ENCODE assay signal across 9 cellular contexts in the genomic region with DNA sequence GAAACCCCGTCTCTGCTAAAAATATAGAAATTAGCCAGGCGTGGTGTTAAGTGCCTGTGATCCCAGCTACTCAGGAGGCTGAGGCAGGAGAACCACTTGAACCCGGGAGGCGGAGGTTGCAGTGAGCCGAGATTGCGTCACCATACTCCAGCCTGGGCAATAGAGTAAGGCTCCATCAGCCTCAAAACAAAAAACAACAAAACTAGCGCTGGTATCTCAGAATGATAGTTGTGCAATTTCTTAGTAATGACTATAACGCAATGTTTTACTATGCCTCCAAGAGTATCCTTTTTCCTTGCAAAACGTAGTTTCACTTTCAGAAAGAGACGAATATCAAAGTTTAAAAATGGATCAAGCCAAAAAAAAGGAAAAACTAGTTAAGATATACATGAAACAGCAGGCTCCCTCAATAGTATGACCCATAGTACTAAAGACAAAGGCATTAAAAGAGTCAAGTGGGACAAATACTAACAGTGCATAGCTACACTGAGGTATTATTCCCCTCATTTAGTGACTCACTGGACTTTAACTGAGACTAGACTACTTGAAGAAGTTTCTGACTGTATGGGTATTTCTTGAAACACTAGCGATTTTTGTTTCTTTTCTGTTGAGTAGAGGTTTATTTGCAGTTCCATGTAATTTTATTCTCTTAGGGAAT. TPM values are rescaled to one million over a fixed set of nuclear protein-coding genes. Genes with fewer than 3 reads are reported as not detected.
DNase-seq lines count a peak whose midpoint lies in the region; ATAC-seq and TF ChIP-seq lines count a peak whose summit lies in the region.
"Had no signal": no experiment of that assay in that cellular context is flagged by ENCODE, and none has a peak within 500 bp of the region (broad histone marks: within the 10 kb centered on the region; RNA-seq: fewer than 3 reads in every experiment).

No MANE protein-coding gene starts in this region.

- peaks cover 0 to 5% (median 0%) of the 10 kb centered on the region in 11 donors for H3K9me3 ChIP-seq in heart right ventricle

- H3K4me3 Mint-ChIP-seq in activated CD4-positive, alpha-beta memory T cell treated with anti-CD3 and anti-CD28 coated beads for 36 hours, result peak overlapping the region; percentile 35

- intact Hi-C loops in activated CD4-positive, alpha-beta memory T cell treated with anti-CD3 and anti-CD28 coated beads for 36 hours (cut with micrococcal nuclease), result no loop called here
- intact Hi-C loops in heart right ventricle (cut with DNase I), result loop anchor here in 2 of 10 donors (10.0 kb wide), 2 partner anchors 68 to 88 kb away; no protein-coding TSS in a partner anchor

- POLR2A ChIA-PET in activated CD4-positive, alpha-beta memory T cell treated with anti-CD3 and anti-CD28 coated beads for 36 hours (lab: Charles Lee), result interaction anchor here (0.7 to 4.2 kb wide), 3 partner anchors 10 to 13 kb away, joined by 3 to 21 read pairs (median 3); a partner anchor contains a TSS

- ATAC-seq in heart right ventricle (peak; percentile 64 to 90 (median 81)), GM19023 (IDR thresholded peaks at IDR 0.05; ENCODE audit: unreplicated experiment) (no peak), GM18873 (IDR thresholded peaks at IDR 0.05; ENCODE audit: low FRiP score, unreplicated experiment) (no peak)
- peak; percentile 65 for ATAC-seq in stimulated activated naive CD8-positive, alpha-beta T cell treated with anti-CD3 and anti-CD28 coated beads, Interleukin-15, Interleukin-2, amounts not matched to agents 100 U/mL and 50 U/mL, for 24 hours

- DNase-seq in HL-60 (ENCODE audit: low read depth in 1 of 2, low spot score in 1 of 2), result peak; percentile 42 to 82
- DNase-seq in activated CD4-positive, alpha-beta memory T cell treated with anti-CD3 and anti-CD28 coated beads for 36 hours, result peak; percentile 30
- DNase-seq in heart right ventricle, result peak in 1 of 2 donors; percentile 33
- DNase-seq in stimulated activated naive CD8-positive, alpha-beta T cell treated with anti-CD3 and anti-CD28 coated beads, Interleukin-15, Interleukin-2, amounts not matched to agents 100 U/mL and 50 U/mL, for 24 hours, result no peak
- DNase-seq in putamen (ENCODE audit: low spot score), result no peak
- DNase-seq in GM20000 (ENCODE audit: low spot score), result no peak
- DNase-seq: activated gamma-delta T cell treated with Interleukin-2 at 50 U/mL for 16 hours had no signal

- H3K27ac ChIP-seq in HL-60 (replicated peaks) (peak overlapping the region; percentile 41), heart right ventricle (peak overlapping the region; percentile 65 to 90 (median 76))

- H3K4me3 ChIP-seq in HL-60 (replicated peaks; ENCODE audit: insufficient read depth, low read length), result peak overlapping the region; percentile 21
- peak overlapping the region in 9 of 10 donors; percentile 14 to 52 (median 44) for H3K4me3 ChIP-seq in heart right ventricle

- no peaks in the 10 kb centered on the region for H3K27me3 ChIP-seq in HL-60 (ENCODE audit: insufficient read depth, poor library complexity, severe bottlenecking)
- no peaks in the 10 kb centered on the region for H3K27me3 ChIP-seq in heart right ventricle

- peaks cover 5% of the 10 kb centered on the region for H3K9me3 Mint-ChIP-seq in activated CD4-positive, alpha-beta memory T cell treated with anti-CD3 and anti-CD28 coated beads for 36 hours

- H3K4me1 ChIP-seq in heart right ventricle, result peaks cover 0 to 41% (median 19%) of the 10 kb centered on the region in 9 donors

- no peaks in the 10 kb centered on the region for H3K27me3 Mint-ChIP-seq in activated CD4-positive, alpha-beta memory T cell treated with anti-CD3 and anti-CD28 coated beads for 36 hours

- 52 to 70% methylated on average over 11 of the region's 11 CpGs for WGBS in heart right ventricle, 2 donors

- peaks cover 52% of the 10 kb centered on the region for H3K4me1 Mint-ChIP-seq in activated CD4-positive, alpha-beta memory T cell treated with anti-CD3 and anti-CD28 coated beads for 36 hours (ENCODE audit: low read depth)

- no peak overlapping the region for H3K27ac Mint-ChIP-seq in activated CD4-positive, alpha-beta memory T cell treated with anti-CD3 and anti-CD28 coated beads for 36 hours

- H3K36me3 Mint-ChIP-seq in activated CD4-positive, alpha-beta memory T cell treated with anti-CD3 and anti-CD28 coated beads for 36 hours, result peaks cover 3% of the 10 kb centered on the region

- TF ChIP-seq CTCF in HL-60 (IDR thresholded peaks at IDR 0.05; ENCODE audit: insufficient read depth, low read length) (no peak), heart right ventricle (IDR thresholded peaks at IDR 0.05) (no peak), GM20000 (IDR thresholded peaks at IDR 0.05; ENCODE audit: extremely low read depth, missing control alignments) (no peak)

- no peaks in the 10 kb centered on the region for H3K36me3 ChIP-seq in heart right ventricle

- CTCF ChIA-PET in activated CD4-positive, alpha-beta memory T cell treated with anti-CD3 and anti-CD28 coated beads for 36 hours (lab: Charles Lee), result interaction anchor here (0.8 to 2.1 kb wide), 3 partner anchors 10 to 96 kb away, joined by 3 to 16 read pairs (median 6); a partner anchor contains a TSS

RNA-seq across cellular contexts. Expression of a gene that starts 10.5 kb away (rescaled TPM):
- total RNA-seq in activated CD4-positive, alpha-beta memory T cell treated with anti-CD3 and anti-CD28 coated beads for 36 hours, result 10 to 100 TPM; 87.6 to 92.6 TPM
- total RNA-seq in heart right ventricle, result 100 to 1,000 TPM; 434 to 636 (median 511) TPM
- polyA plus RNA-seq in heart right ventricle, result 100 to 1,000 TPM; 272 to 343 TPM

Comparison
In these comparisons a context has a peak if more than half of its experiments do, and no peak if none do; other contexts are left out.
1. DNase-seq: peak in HL-60 (2 of 2) and activated CD4-positive, alpha-beta memory T cell treated with anti-CD3 and anti-CD28 coated beads for 36 hours (single experiment); none in stimulated activated naive CD8-positive, alpha-beta T cell treated with anti-CD3 and anti-CD28 coated beads, Interleukin-15, Interleukin-2, amounts not matched to agents 100 U/mL and 50 U/mL, for 24 hours (single experiment), putamen (single experiment) and GM20000 (single experiment).
2. ATAC-seq: peak in heart right ventricle (8 of 8) and stimulated activated naive CD8-positive, alpha-beta T cell treated with anti-CD3 and anti-CD28 coated beads, Interleukin-15, Interleukin-2, amounts not matched to agents 100 U/mL and 50 U/mL, for 24 hours (single experiment); none in GM19023 (single experiment) and GM18873 (single experiment).
3. RNA of a gene that starts 10.5 kb away (total RNA-seq): 434 to 636 TPM in heart right ventricle; 87.6 to 92.6 TPM in activated CD4-positive, alpha-beta memory T cell treated with anti-CD3 and anti-CD28 coated beads for 36 hours; every median in the first group is over 4 times any median in the second.